In the genomic region with DNA sequence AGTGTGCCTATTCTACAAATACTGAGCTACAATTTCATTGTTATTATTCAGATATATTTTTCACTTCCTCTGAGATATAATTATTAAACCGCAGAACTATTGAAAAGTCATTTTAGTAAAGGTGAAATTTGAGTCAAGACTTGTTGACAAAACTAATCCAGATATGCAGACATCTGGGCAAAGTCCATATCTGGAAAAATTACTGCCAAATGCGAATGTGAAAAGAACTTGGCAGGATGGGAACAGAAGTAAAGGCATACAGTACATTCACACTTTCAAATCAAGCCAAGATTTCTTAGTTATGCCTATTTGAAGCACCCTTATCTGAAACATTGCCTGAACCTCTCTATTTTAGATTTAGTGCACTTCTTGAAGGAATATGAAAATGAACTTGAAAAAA, we compare ENCODE assay signal across 31 cellular contexts.
"Had no signal": no experiment of that assay in that cellular context is flagged by ENCODE, and none has a peak within 500 bp of the region (broad histone marks: within the 10 kb centered on the region; RNA-seq: fewer than 3 reads in every experiment).

No MANE protein-coding gene starts in this region.

- H3K36me3 Mint-ChIP-seq: activated naive CD8-positive, alpha-beta T cell treated with anti-CD3 and anti-CD28 coated beads for 36 hours; brain; T-cell had no signal

- H3K4me3 ChIP-seq: SK-N-MC had no signal

- H3K4me1 Mint-ChIP-seq: activated B cell treated with CpG ODN at 0.5 μM for 24 hours; activated CD4-positive, alpha-beta T cell treated with anti-CD3 and anti-CD28 coated beads, Interleukin-2, amount 10 ng/mL, durations not matched to agents 24 days and 14 days; activated naive CD8-positive, alpha-beta T cell treated with anti-CD3 and anti-CD28 coated beads for 36 hours; activated T-helper 17 cell treated with anti-CD3 and anti-CD28 coated beads, Interleukin-2, amount 50 U/mL, for 72 hours; brain; central memory CD8-positive, alpha-beta T cell; T-cell had no signal

- DNase-seq: activated B cell treated with CpG ODN at 0.5 μM for 24 hours; activated CD4-positive, alpha-beta T cell treated with anti-CD3 and anti-CD28 coated beads for 1 hour; activated CD4-positive, alpha-beta T cell treated with anti-CD3 and anti-CD28 coated beads, Interleukin-2, amount 10 ng/mL, durations not matched to agents 24 days and 14 days; activated CD4-positive, alpha-beta T cell treated with anti-CD3 and anti-CD28 coated beads, Interleukin-2, amount 50 U/mL, for 48 hours; activated gamma-delta T cell; activated naive CD4-positive, alpha-beta T cell treated with anti-CD3 and anti-CD28 coated beads for 36 hours; activated naive CD8-positive, alpha-beta T cell treated with anti-CD3 and anti-CD28 coated beads for 36 hours; activated T-cell treated with anti-CD3 and anti-CD28 coated beads for 4 hours; activated T-cell treated with anti-CD3 and anti-CD28 coated beads, Interleukin-2, amount 50 U/mL, for 48 hours; aorta; Kasumi-1; NCI-H1048; NCI-H1694; NCI-H2029; NCI-H2107; NCI-H345; NCI-H510A; NCI-H526 treated with DMSO at 0.1 percent for 48 hours; NK-92 treated with Interleukin-12 subunit alpha and Interleukin-12 subunit beta, amount 100 ng/mL, for 24 hours; OCI-M1; RPMI8226; T-cell; T-helper 2 cell; T1000 had no signal

- H3K27ac Mint-ChIP-seq: activated B cell treated with CpG ODN at 0.5 μM for 24 hours; activated CD4-positive, alpha-beta T cell treated with anti-CD3 and anti-CD28 coated beads, Interleukin-2, amount 10 ng/mL, durations not matched to agents 24 days and 14 days; activated naive CD4-positive, alpha-beta T cell treated with anti-CD3 and anti-CD28 coated beads for 36 hours; activated naive CD8-positive, alpha-beta T cell treated with anti-CD3 and anti-CD28 coated beads for 36 hours; activated T-helper 17 cell treated with anti-CD3 and anti-CD28 coated beads, Interleukin-2, amount 50 U/mL, for 72 hours; brain; T-cell had no signal

- FAIRE-seq: TTC549 had no signal

- H3K4me3 Mint-ChIP-seq: activated B cell treated with CpG ODN at 0.5 μM for 24 hours; activated CD4-positive, alpha-beta T cell treated with anti-CD3 and anti-CD28 coated beads, Interleukin-2, amount 10 ng/mL, durations not matched to agents 24 days and 14 days; activated naive CD4-positive, alpha-beta T cell treated with anti-CD3 and anti-CD28 coated beads for 36 hours; activated naive CD8-positive, alpha-beta T cell treated with anti-CD3 and anti-CD28 coated beads for 36 hours; activated T-helper 17 cell treated with anti-CD3 and anti-CD28 coated beads, Interleukin-2, amount 50 U/mL, for 72 hours; brain; central memory CD8-positive, alpha-beta T cell; T-cell had no signal

- ATAC-seq: activated T-helper 17 cell treated with anti-CD3 and anti-CD28 coated beads, Interleukin-2, amount 50 U/mL, for 72 hours; Panc1; Right ventricle myocardium inferior; T-cell had no signal

- H3K27me3 Mint-ChIP-seq: activated B cell treated with CpG ODN at 0.5 μM for 24 hours; activated CD4-positive, alpha-beta T cell treated with anti-CD3 and anti-CD28 coated beads, Interleukin-2, amount 10 ng/mL, durations not matched to agents 24 days and 14 days; activated naive CD8-positive, alpha-beta T cell treated with anti-CD3 and anti-CD28 coated beads for 36 hours; activated T-helper 17 cell treated with anti-CD3 and anti-CD28 coated beads, Interleukin-2, amount 50 U/mL, for 72 hours; central memory CD8-positive, alpha-beta T cell; T-cell had no signal

- H3K27ac ChIP-seq: SK-N-MC had no signal
